In genomic region chr9:137188490-137189296, GRCh38 we compare ENCODE assay signal across 8 cellular contexts. TPM values are rescaled to one million over a fixed set of nuclear protein-coding genes. Genes with fewer than 3 reads are reported as not detected.
A peak's percentile ranks its signal among the peaks of the same experiment; 100 is the strongest.
DNase-seq lines count a peak whose midpoint lies in the region; ATAC-seq and TF ChIP-seq lines count a peak whose summit lies in the region.

Gene ANAPC2, minus strand, starts transcription at chr9:137188560. Its CDS starts 28 bp downstream, at chr9:137188532.
Gene SSNA1, plus strand, starts transcription at chr9:137188676. Its CDS starts 51 bp downstream, at chr9:137188727.

- peaks cover 28 to 56% (median 28%) of the 10 kb centered on the region in 3 donors for H3K4me1 Mint-ChIP-seq in CD8-positive, alpha-beta memory T cell
- peaks cover 36 to 40% of the 10 kb centered on the region in 2 donors for H3K4me1 Mint-ChIP-seq in effector memory CD8-positive, alpha-beta T cell (ENCODE audit: low read depth in 2 of 2)

- no peak within 1 kb of the TSS for H4K8ac ChIP-seq in mesendoderm (ENCODE audit: low read depth, low read length)

- CTCF ChIA-PET in CD8-positive, alpha-beta memory T cell (lab: Charles Lee) = interaction anchor here (0.7 to 3.1 kb wide), 15 partner anchors 9 to 383 kb away, joined by 3 to 23 read pairs (median 5); partner anchors contain the start of genes CYSRT1, RNF224, TPRN and TUBB4B
- CTCF ChIA-PET in activated CD8-positive, alpha-beta memory T cell treated with anti-CD3 and anti-CD28 coated beads for 36 hours (lab: Charles Lee) = interaction anchor here (0.8 to 3.2 kb wide), 17 partner anchors 8 to 154 kb away, joined by 3 to 21 read pairs (median 4); partner anchors contain the start of genes GRIN1, NPDC1, RNF224 and SLC34A3

- H3K9me3 Mint-ChIP-seq in CD8-positive, alpha-beta memory T cell = no peaks in the 10 kb centered on the region
- no peaks in the 10 kb centered on the region for H3K9me3 Mint-ChIP-seq in effector memory CD8-positive, alpha-beta T cell

- H2AK5ac ChIP-seq in mesendoderm (ENCODE audit: low read length) = no peak within 1 kb of the TSS

- WGBS in mesendoderm (ENCODE audit: extremely low coverage, insufficient coverage, low lambda C conversion rate) = no CpG with 5 or more reads among the region's 98 CpGs

- peaks cover 0 to 55% (median 6%) of the 10 kb centered on the region in 3 donors for H3K36me3 Mint-ChIP-seq in CD8-positive, alpha-beta memory T cell
- peaks cover 46% of the 10 kb centered on the region for H3K36me3 Mint-ChIP-seq in effector memory CD8-positive, alpha-beta T cell (ENCODE audit: insufficient read depth)

- H3K27me3 Mint-ChIP-seq in CD8-positive, alpha-beta memory T cell = no peaks in the 10 kb centered on the region
- H3K27me3 Mint-ChIP-seq in effector memory CD8-positive, alpha-beta T cell = no peaks in the 10 kb centered on the region

- POLR2A ChIA-PET in CD8-positive, alpha-beta memory T cell (lab: Charles Lee) = interaction anchor here (0.6 to 2.3 kb wide), 15 partner anchors 8 to 705 kb away, joined by 3 to 20 read pairs (median 4); partner anchors contain the start of genes DPP7, NDOR1, RNF208 and TMEM203
- POLR2A ChIA-PET in activated CD8-positive, alpha-beta memory T cell treated with anti-CD3 and anti-CD28 coated beads for 36 hours (lab: Charles Lee) = interaction anchor here (0.8 to 3.4 kb wide), 11 partner anchors 10 to 381 kb away, joined by 3 to 19 read pairs (median 4); partner anchors contain the start of gene TPRN

- no peak within 1 kb of the TSS for H2BK120ac ChIP-seq in mesendoderm (ENCODE audit: low read depth, low read length)

- peak within 1 kb of the TSS; percentile 91 for H3K4me3 ChIP-seq in CD8-positive, alpha-beta memory T cell (ENCODE audit: low read length)
- H3K4me3 ChIP-seq in HL-60 (replicated peaks; ENCODE audit: insufficient read depth, low read length) = peak within 1 kb of the TSS; percentile 99
- peak within 1 kb of the TSS; percentile 78 for H3K4me3 ChIP-seq in mesendoderm (ENCODE audit: low read length)

- peaks cover 4% of the 10 kb centered on the region for H3K36me3 ChIP-seq in CD8-positive, alpha-beta memory T cell (ENCODE audit: insufficient read depth, low read length)
- H3K36me3 ChIP-seq in mesendoderm (ENCODE audit: control insufficient read depth, insufficient read depth, low read length) = no peaks in the 10 kb centered on the region

- H3K27ac Mint-ChIP-seq in CD8-positive, alpha-beta memory T cell = peak within 1 kb of the TSS; percentile 85 to 99 (median 96)
- H3K27ac Mint-ChIP-seq in effector memory CD8-positive, alpha-beta T cell = peak within 1 kb of the TSS; percentile 82 to 95

- H3K79me1 ChIP-seq in mesendoderm (ENCODE audit: low read length) = peaks cover 19% of the 10 kb centered on the region

- H3K4ac ChIP-seq in mesendoderm (ENCODE audit: low read depth, low read length) = no peak within 1 kb of the TSS

- peak within 1 kb of the TSS; percentile 84 for H3K9ac ChIP-seq in mesendoderm (ENCODE audit: low read length)

- peaks cover 33% of the 10 kb centered on the region for H3K4me1 ChIP-seq in CD8-positive, alpha-beta memory T cell (ENCODE audit: insufficient read depth, low read length)
- H3K4me1 ChIP-seq in mesendoderm (ENCODE audit: control insufficient read depth, low read depth, low read length) = peaks cover 3% of the 10 kb centered on the region

- peak within 1 kb of the TSS; percentile 66 for H3K23ac ChIP-seq in mesendoderm (ENCODE audit: low read length)

- H2BK15ac ChIP-seq in mesendoderm (replicated peaks; ENCODE audit: low read depth) = no peak within 1 kb of the TSS

- H3K4me3 Mint-ChIP-seq in CD8-positive, alpha-beta memory T cell = peak within 1 kb of the TSS; percentile 90 to 98 (median 92)
- H3K4me3 Mint-ChIP-seq in effector memory CD8-positive, alpha-beta T cell = peak within 1 kb of the TSS; percentile 91 to 92

- H3K79me2 ChIP-seq in mesendoderm (ENCODE audit: control insufficient read depth, insufficient read depth, low read length) = peaks cover 16% of the 10 kb centered on the region

- H3K56ac ChIP-seq in mesendoderm (ENCODE audit: low read length) = peak within 1 kb of the TSS; percentile 98

- H4K5ac ChIP-seq in mesendoderm (ENCODE audit: low read length) = no peak within 1 kb of the TSS

- H3K18ac ChIP-seq in mesendoderm (ENCODE audit: low read length) = peak within 1 kb of the TSS; percentile 25

- H3K9me3 ChIP-seq in CD8-positive, alpha-beta memory T cell (ENCODE audit: low read length) = no peaks in the 10 kb centered on the region

- no peak for TF ChIP-seq CTCF in HL-60 (IDR thresholded peaks at IDR 0.05; ENCODE audit: insufficient read depth, low read length)

- peak within 1 kb of the TSS; percentile 59 for H2BK5ac ChIP-seq in mesendoderm (ENCODE audit: low read length)

- peak; percentile 80 for ATAC-seq in GM19452 (IDR thresholded peaks at IDR 0.05; ENCODE audit: unreplicated experiment)
- peak; percentile 79 for ATAC-seq in effector memory CD8-positive, alpha-beta T cell (replicated peaks)

- H3K27ac ChIP-seq in CD8-positive, alpha-beta memory T cell (ENCODE audit: low read depth, low read length) = peak within 1 kb of the TSS; percentile 94
- H3K27ac ChIP-seq in HL-60 (replicated peaks) = peak within 1 kb of the TSS; percentile 73
- peak within 1 kb of the TSS; percentile 74 for H3K27ac ChIP-seq in mesendoderm (ENCODE audit: low read depth, low read length)

- peak within 1 kb of the TSS; percentile 75 for H3K4me2 ChIP-seq in mesendoderm (ENCODE audit: low read length)

- DNase-seq in CD8-positive, alpha-beta memory T cell = peak; percentile 89 to 94 (median 90)
- DNase-seq in HL-60 (ENCODE audit: low read depth in 1 of 2, low spot score in 1 of 2) (peak; percentile 90 to 93), mesendoderm (peak; percentile 94)
- DNase-seq in NK-92 treated with Interleukin-12 subunit alpha and Interleukin-12 subunit beta, amount 100 ng/mL, for 24 hours (lab: John Stamatoyannopoulos, UW) = peak; percentile 80
- DNase-seq in effector memory CD8-positive, alpha-beta T cell = peak; percentile 92 to 96 (median 96)
- peak; percentile 85 for DNase-seq in stimulated activated CD8-positive, alpha-beta memory T cell treated with anti-CD3 and anti-CD28 coated beads, Interleukin-15, amount 100 ng/mL, for 1 hour (ENCODE audit: low read depth)

- no peaks in the 10 kb centered on the region for H3K27me3 ChIP-seq in CD8-positive, alpha-beta memory T cell (ENCODE audit: insufficient read depth, low read length, poor library complexity, severe bottlenecking)
- no peaks in the 10 kb centered on the region for H3K27me3 ChIP-seq in HL-60 (ENCODE audit: insufficient read depth, poor library complexity, severe bottlenecking)
- no peaks in the 10 kb centered on the region for H3K27me3 ChIP-seq in mesendoderm (ENCODE audit: insufficient read depth, low read length, poor library complexity)

RNA-seq across cellular contexts. Expression of gene ANAPC2, which starts in this region (rescaled TPM):
- total RNA-seq in CD8-positive, alpha-beta memory T cell = 10 to 100 TPM; 50.2 to 57.0 TPM
- 5.4 TPM for polyA plus RNA-seq in CD8-positive, alpha-beta memory T cell
- total RNA-seq in activated CD8-positive, alpha-beta memory T cell treated with anti-CD3 and anti-CD28 coated beads for 36 hours = 10 to 100 TPM; 49.1 to 51.8 TPM
- polyA plus RNA-seq in mesendoderm (2013, experiment 1 of 2) = 14.5 TPM
- 14.9 TPM for polyA plus RNA-seq in mesendoderm (2013, experiment 2 of 2)

RNA-seq across cellular contexts. Expression of gene SSNA1, which starts in this region (rescaled TPM):
- 100 to 1,000 TPM; 114 to 118 TPM for total RNA-seq in CD8-positive, alpha-beta memory T cell
- polyA plus RNA-seq in CD8-positive, alpha-beta memory T cell = 138 TPM
- 100 to 1,000 TPM; 103 TPM for total RNA-seq in activated CD8-positive, alpha-beta memory T cell treated with anti-CD3 and anti-CD28 coated beads for 36 hours
- 92.9 TPM for polyA plus RNA-seq in mesendoderm (2013, experiment 1 of 2)
- 91.6 TPM for polyA plus RNA-seq in mesendoderm (2013, experiment 2 of 2)

Comparison
In these comparisons a context has a peak if more than half of its experiments do, and no peak if none do; other contexts are left out.
1. Peak in every context shown above with its lines: DNase-seq, ATAC-seq, H3K4me3 ChIP-seq and H3K27ac ChIP-seq.